In the genomic region with DNA sequence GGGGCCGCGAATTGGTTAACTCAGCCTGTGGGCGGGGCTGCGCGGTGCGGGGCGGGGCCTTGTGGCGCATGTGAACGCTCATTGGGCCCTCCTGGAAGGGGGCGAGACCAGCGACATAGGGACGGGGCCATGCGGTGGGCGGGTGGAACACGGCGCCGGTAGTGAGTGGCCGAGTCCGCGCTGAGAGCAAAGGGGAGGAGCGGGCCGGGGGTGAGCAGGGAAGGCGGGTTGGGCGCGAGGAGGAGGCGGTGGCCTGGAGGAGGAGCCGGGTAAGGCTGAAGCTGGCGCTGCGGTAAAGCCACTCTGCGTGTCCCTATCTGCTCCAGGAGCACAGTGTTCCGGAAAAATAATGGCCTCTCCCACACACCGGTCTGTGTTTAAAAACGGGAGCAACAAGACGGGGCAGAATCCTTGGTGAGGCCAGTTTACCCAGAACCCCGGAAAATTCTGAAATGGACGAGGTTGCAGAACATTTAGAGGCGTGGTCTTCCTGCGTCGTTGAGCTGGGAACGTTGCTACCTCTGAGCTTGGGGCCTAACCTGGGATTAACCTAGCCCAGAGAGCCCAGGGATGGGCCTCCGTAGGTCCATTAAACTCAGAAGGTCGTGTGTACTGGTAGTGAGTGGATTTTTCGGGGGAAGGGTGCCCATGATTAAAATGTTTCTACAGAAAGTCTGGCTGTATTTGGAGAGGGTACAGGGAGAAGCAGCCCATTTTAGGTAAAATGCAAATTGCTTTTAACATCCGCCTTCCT, we compare ENCODE assay signal across 8 cellular contexts. TPM values are rescaled to one million over a fixed set of nuclear protein-coding genes. Genes with fewer than 3 reads are reported as not detected.
A peak's percentile ranks its signal among the peaks of the same experiment; 100 is the strongest.
DNase-seq lines count a peak whose midpoint lies in the region; ATAC-seq and TF ChIP-seq lines count a peak whose summit lies in the region.

No MANE protein-coding gene starts in this region.

- H3K4me3 Mint-ChIP-seq in T-helper 17 cell, result peak overlapping the region; percentile 91

- H3K4me3 ChIP-seq in right cardiac atrium (ENCODE audit: low read length), result peak overlapping the region; percentile 72
- peak overlapping the region; percentile 58 to 65 for H3K4me3 ChIP-seq in uterus

- H3K9me3 ChIP-seq in T-helper 17 cell (ENCODE audit: control insufficient read depth, low read length, poor library complexity, severe bottlenecking) (no peaks in the 10 kb centered on the region), right cardiac atrium (ENCODE audit: control insufficient read depth, low read length) (no peaks in the 10 kb centered on the region), uterus (no peaks in the 10 kb centered on the region)

- peaks cover 28% of the 10 kb centered on the region for H3K4me1 Mint-ChIP-seq in T-helper 17 cell

- peak; percentile 93 for DNase-seq in NCI-H1694 treated with DMSO at 0.1 percent for 48 hours (lab: John Stamatoyannopoulos, UW)
- peak; percentile 100 for DNase-seq in T-helper 17 cell
- peak; percentile 100 for DNase-seq in right cardiac atrium
- DNase-seq in pulmonary artery endothelial cell (ENCODE audit: low read depth, low spot score), result peak; percentile 95
- peak; percentile 100 for DNase-seq in uterus

- under 1% methylated on average over 44 of the region's 44 CpGs for WGBS in right cardiac atrium

- H3K36me3 ChIP-seq in uterus, result no peaks in the 10 kb centered on the region

- peak in 1 of 4 experiments; percentile 28 for TF ChIP-seq CTCF in uterus (IDR thresholded peaks at IDR 0.05)

- peak overlapping the region; percentile 80 for H3K27ac Mint-ChIP-seq in T-helper 17 cell

- H3K27me3 Mint-ChIP-seq in T-helper 17 cell, result no peaks in the 10 kb centered on the region

- intact Hi-C loops in right cardiac atrium (cut with DNase I), result loop anchor here in 1 of 4 donors (5.0 kb wide), 1 partner anchor 33 kb away; no protein-coding TSS in a partner anchor
- intact Hi-C loops in uterus (cut with DNase I; ENCODE audit: low total_unique reads), result no loop called here

- no peaks in the 10 kb centered on the region for H3K36me3 Mint-ChIP-seq in T-helper 17 cell (ENCODE audit: low read depth)

- peak; percentile 87 to 93 for TF ChIP-seq POLR2A in uterus (IDR thresholded peaks at IDR 0.05)

- H3K27me3 ChIP-seq in right cardiac atrium (ENCODE audit: control insufficient read depth, insufficient read depth) (no peaks in the 10 kb centered on the region), uterus (no peaks in the 10 kb centered on the region)

- H3K27ac ChIP-seq in angular gyrus (ENCODE audit: low read depth, low read length) (peak overlapping the region; percentile 95), right cardiac atrium (ENCODE audit: low read length) (peak overlapping the region; percentile 98), uterus (peak overlapping the region; percentile 80 to 94)

- ATAC-seq in GM18499 (IDR thresholded peaks at IDR 0.05; ENCODE audit: insufficient read depth, unreplicated experiment), result peak; percentile 71
- ATAC-seq in HG02938 (IDR thresholded peaks at IDR 0.05; ENCODE audit: unreplicated experiment), result peak; percentile 92
- ATAC-seq in T-helper 17 cell, result peak; percentile 93
- ATAC-seq in right cardiac atrium, result peak; percentile 99

- H3K4me1 ChIP-seq in right cardiac atrium (ENCODE audit: control insufficient read depth, insufficient read depth, low read length), result peaks cover 2% of the 10 kb centered on the region
- H3K4me1 ChIP-seq in uterus, result peaks cover 5 to 7% of the 10 kb centered on the region in 2 donors

RNA-seq across cellular contexts. Expression of a gene that starts 0.5 kb away (rescaled TPM):
- 10 to 100 TPM in 1 of 2 donors, 1 to 10 TPM in 1; 9.2 to 10.5 TPM for total RNA-seq in T-helper 17 cell
- total RNA-seq in right cardiac atrium, result 10 to 100 TPM; 39.0 to 71.8 (median 53.2) TPM
- polyA plus RNA-seq in right cardiac atrium, result 31.9 TPM
- 32.4 and 48.7 TPM in 2 replicates for total RNA-seq in pulmonary artery endothelial cell
- total RNA-seq in uterus, result 10 to 100 TPM in 2 of 4 donors, 1 to 10 TPM in 2; 4.7 to 26.6 (median 13.6) TPM

RNA-seq across cellular contexts. Expression of a gene that starts 32.6 kb away (rescaled TPM):
- 10 to 100 TPM; 19.6 to 19.7 TPM for total RNA-seq in T-helper 17 cell
- 10 to 100 TPM; 30.5 to 36.9 (median 33.8) TPM for total RNA-seq in right cardiac atrium
- 22.6 TPM for polyA plus RNA-seq in right cardiac atrium
- 23.7 and 31.6 TPM in 2 replicates for total RNA-seq in pulmonary artery endothelial cell
- total RNA-seq in uterus, result 10 to 100 TPM in 3 of 4 donors, 1 to 10 TPM in 1; 9.4 to 66.9 (median 26.0) TPM

RNA-seq across cellular contexts. Expression of a gene that starts 32.7 kb away (rescaled TPM):
- total RNA-seq in T-helper 17 cell (1 to 10 TPM; 2.4 to 2.9 TPM), right cardiac atrium (10 to 100 TPM; 15.5 to 19.1 (median 18.1) TPM), pulmonary artery endothelial cell (10.6 and 11.8 TPM in 2 replicates), uterus (10 to 100 TPM in 2 of 4 donors, 1 to 10 TPM in 2; 1.8 to 41.5 (median 12.7) TPM)
- polyA plus RNA-seq in right cardiac atrium, result 13.1 TPM

Comparison
In these comparisons a context has a peak if more than half of its experiments do, and no peak if none do; other contexts are left out.
1. Peak in every context shown above with its lines: DNase-seq, ATAC-seq, H3K4me3 ChIP-seq and H3K27ac ChIP-seq.